ENCODE assay signal across 1 cellular context in genomic region chr10:50623299-50624153, GRCh38.
TF ChIP-seq lines count a peak whose summit lies in the region.

Gene SGMS1 (minus strand): TSS chr10:50623956. CDS start chr10:50344114, 279,842 bp downstream.

TF ChIP-seq in HepG2, 621 proteins besides CTCF, POLR2A, EP300 and RAD21 (continued from another document):
- TF ChIP-seq SIN3A (IDR thresholded peaks at IDR 0.05; ENCODE audit: borderline replicate concordance, low read depth, low read length): peak; percentile 16; the same call in 1 of the 2 replicates
- no peak for TF ChIP-seq SP4 (CRISPR knock-in tag; IDR thresholded peaks at IDR 0.05)
- TF ChIP-seq ZNF777 (CRISPR knock-in tag; IDR thresholded peaks at IDR 0.05): peak; percentile 76; the same call in 1 of the 2 replicates
- TF ChIP-seq SMAD1 (CRISPR knock-in tag; IDR thresholded peaks at IDR 0.05; ENCODE audit: borderline replicate concordance, low read depth): no peak
- peak; percentile 23; the same call in 1 of the 2 replicates for TF ChIP-seq ZNF331 (CRISPR knock-in tag; IDR thresholded peaks at IDR 0.05)
- TF ChIP-seq, protein P1, sequence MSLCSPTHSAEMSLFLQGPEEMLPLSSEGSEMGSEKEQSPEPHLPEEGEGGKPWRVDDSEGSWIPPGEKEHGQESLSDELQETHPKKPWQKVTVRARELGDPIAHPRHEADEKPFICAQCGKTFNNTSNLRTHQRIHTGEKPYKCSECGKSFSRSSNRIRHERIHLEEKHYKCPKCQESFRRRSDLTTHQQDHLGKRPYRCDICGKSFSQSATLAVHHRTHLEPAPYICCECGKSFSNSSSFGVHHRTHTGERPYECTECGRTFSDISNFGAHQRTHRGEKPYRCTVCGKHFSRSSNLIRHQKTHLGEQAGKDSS (CRISPR knock-in tag; IDR thresholded peaks at IDR 0.05; ENCODE audit: borderline replicate concordance, low read depth): peak; percentile 32; the same call in 1 of the 2 replicates
- no peak for TF ChIP-seq CEBPB (IDR thresholded peaks at IDR 0.05; ENCODE audit: borderline replicate concordance, low read depth, low read length)
- TF ChIP-seq SIX4 (CRISPR knock-in tag; IDR thresholded peaks at IDR 0.05): no peak
- TF ChIP-seq ZNF17 (CRISPR knock-in tag; IDR thresholded peaks at IDR 0.05): 0 out of 2 replicates have a peak, but pooled peaks have one; percentile 78
- TF ChIP-seq GABPA (IDR thresholded peaks at IDR 0.05; ENCODE audit: low read depth, low read length): no peak
- no peak for TF ChIP-seq GABPA (CRISPR knock-in tag; IDR thresholded peaks at IDR 0.05; ENCODE audit: low read depth)
- TF ChIP-seq ZNF569 (CRISPR knock-in tag; IDR thresholded peaks at IDR 0.05; ENCODE audit: borderline replicate concordance): no peak
- peak; percentile 64; the same call in 1 of the 2 replicates for TF ChIP-seq ZNF343 (CRISPR knock-in tag; IDR thresholded peaks at IDR 0.05)
- peak; percentile 20 for TF ChIP-seq YEATS4 (CRISPR knock-in tag; IDR thresholded peaks at IDR 0.05; ENCODE audit: borderline replicate concordance)
- peak; percentile 38 for TF ChIP-seq SRSF1 (optimal IDR thresholded peaks at IDR 0.05; ENCODE audit: low read depth, low read length)
- TF ChIP-seq, protein P2, sequence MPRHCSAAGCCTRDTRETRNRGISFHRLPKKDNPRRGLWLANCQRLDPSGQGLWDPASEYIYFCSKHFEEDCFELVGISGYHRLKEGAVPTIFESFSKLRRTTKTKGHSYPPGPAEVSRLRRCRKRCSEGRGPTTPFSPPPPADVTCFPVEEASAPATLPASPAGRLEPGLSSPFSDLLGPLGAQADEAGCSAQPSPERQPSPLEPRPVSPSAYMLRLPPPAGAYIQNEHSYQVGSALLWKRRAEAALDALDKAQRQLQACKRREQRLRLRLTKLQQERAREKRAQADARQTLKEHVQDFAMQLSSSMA (CRISPR knock-in tag; IDR thresholded peaks at IDR 0.05): no peak
- TF ChIP-seq RAD51 (IDR thresholded peaks at IDR 0.05; ENCODE audit: borderline replicate concordance): no peak
- TF ChIP-seq, protein P3, sequence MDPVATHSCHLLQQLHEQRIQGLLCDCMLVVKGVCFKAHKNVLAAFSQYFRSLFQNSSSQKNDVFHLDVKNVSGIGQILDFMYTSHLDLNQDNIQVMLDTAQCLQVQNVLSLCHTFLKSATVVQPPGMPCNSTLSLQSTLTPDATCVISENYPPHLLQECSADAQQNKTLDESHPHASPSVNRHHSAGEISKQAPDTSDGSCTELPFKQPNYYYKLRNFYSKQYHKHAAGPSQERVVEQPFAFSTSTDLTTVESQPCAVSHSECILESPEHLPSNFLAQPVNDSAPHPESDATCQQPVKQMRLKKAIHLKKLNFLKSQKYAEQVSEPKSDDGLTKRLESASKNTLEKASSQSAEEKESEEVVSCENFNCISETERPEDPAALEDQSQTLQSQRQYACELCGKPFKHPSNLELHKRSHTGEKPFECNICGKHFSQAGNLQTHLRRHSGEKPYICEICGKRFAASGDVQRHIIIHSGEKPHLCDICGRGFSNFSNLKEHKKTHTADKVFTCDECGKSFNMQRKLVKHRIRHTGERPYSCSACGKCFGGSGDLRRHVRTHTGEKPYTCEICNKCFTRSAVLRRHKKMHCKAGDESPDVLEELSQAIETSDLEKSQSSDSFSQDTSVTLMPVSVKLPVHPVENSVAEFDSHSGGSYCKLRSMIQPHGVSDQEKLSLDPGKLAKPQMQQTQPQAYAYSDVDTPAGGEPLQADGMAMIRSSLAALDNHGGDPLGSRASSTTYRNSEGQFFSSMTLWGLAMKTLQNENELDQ (CRISPR knock-in tag; IDR thresholded peaks at IDR 0.05; ENCODE audit: borderline replicate concordance): no peak
- TF ChIP-seq, protein P4, sequence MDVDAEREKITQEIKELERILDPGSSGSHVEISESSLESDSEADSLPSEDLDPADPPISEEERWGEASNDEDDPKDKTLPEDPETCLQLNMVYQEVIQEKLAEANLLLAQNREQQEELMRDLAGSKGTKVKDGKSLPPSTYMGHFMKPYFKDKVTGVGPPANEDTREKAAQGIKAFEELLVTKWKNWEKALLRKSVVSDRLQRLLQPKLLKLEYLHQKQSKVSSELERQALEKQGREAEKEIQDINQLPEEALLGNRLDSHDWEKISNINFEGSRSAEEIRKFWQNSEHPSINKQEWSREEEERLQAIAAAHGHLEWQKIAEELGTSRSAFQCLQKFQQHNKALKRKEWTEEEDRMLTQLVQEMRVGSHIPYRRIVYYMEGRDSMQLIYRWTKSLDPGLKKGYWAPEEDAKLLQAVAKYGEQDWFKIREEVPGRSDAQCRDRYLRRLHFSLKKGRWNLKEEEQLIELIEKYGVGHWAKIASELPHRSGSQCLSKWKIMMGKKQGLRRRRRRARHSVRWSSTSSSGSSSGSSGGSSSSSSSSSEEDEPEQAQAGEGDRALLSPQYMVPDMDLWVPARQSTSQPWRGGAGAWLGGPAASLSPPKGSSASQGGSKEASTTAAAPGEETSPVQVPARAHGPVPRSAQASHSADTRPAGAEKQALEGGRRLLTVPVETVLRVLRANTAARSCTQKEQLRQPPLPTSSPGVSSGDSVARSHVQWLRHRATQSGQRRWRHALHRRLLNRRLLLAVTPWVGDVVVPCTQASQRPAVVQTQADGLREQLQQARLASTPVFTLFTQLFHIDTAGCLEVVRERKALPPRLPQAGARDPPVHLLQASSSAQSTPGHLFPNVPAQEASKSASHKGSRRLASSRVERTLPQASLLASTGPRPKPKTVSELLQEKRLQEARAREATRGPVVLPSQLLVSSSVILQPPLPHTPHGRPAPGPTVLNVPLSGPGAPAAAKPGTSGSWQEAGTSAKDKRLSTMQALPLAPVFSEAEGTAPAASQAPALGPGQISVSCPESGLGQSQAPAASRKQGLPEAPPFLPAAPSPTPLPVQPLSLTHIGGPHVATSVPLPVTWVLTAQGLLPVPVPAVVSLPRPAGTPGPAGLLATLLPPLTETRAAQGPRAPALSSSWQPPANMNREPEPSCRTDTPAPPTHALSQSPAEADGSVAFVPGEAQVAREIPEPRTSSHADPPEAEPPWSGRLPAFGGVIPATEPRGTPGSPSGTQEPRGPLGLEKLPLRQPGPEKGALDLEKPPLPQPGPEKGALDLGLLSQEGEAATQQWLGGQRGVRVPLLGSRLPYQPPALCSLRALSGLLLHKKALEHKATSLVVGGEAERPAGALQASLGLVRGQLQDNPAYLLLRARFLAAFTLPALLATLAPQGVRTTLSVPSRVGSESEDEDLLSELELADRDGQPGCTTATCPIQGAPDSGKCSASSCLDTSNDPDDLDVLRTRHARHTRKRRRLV (CRISPR knock-in tag; IDR thresholded peaks at IDR 0.05): no peak
- no peak for TF ChIP-seq ISX (CRISPR knock-in tag; conservative IDR thresholded peaks at IDR 0.05)
- TF ChIP-seq FOXM1 (CRISPR knock-in tag; IDR thresholded peaks at IDR 0.05): no peak
- TF ChIP-seq, protein P5, sequence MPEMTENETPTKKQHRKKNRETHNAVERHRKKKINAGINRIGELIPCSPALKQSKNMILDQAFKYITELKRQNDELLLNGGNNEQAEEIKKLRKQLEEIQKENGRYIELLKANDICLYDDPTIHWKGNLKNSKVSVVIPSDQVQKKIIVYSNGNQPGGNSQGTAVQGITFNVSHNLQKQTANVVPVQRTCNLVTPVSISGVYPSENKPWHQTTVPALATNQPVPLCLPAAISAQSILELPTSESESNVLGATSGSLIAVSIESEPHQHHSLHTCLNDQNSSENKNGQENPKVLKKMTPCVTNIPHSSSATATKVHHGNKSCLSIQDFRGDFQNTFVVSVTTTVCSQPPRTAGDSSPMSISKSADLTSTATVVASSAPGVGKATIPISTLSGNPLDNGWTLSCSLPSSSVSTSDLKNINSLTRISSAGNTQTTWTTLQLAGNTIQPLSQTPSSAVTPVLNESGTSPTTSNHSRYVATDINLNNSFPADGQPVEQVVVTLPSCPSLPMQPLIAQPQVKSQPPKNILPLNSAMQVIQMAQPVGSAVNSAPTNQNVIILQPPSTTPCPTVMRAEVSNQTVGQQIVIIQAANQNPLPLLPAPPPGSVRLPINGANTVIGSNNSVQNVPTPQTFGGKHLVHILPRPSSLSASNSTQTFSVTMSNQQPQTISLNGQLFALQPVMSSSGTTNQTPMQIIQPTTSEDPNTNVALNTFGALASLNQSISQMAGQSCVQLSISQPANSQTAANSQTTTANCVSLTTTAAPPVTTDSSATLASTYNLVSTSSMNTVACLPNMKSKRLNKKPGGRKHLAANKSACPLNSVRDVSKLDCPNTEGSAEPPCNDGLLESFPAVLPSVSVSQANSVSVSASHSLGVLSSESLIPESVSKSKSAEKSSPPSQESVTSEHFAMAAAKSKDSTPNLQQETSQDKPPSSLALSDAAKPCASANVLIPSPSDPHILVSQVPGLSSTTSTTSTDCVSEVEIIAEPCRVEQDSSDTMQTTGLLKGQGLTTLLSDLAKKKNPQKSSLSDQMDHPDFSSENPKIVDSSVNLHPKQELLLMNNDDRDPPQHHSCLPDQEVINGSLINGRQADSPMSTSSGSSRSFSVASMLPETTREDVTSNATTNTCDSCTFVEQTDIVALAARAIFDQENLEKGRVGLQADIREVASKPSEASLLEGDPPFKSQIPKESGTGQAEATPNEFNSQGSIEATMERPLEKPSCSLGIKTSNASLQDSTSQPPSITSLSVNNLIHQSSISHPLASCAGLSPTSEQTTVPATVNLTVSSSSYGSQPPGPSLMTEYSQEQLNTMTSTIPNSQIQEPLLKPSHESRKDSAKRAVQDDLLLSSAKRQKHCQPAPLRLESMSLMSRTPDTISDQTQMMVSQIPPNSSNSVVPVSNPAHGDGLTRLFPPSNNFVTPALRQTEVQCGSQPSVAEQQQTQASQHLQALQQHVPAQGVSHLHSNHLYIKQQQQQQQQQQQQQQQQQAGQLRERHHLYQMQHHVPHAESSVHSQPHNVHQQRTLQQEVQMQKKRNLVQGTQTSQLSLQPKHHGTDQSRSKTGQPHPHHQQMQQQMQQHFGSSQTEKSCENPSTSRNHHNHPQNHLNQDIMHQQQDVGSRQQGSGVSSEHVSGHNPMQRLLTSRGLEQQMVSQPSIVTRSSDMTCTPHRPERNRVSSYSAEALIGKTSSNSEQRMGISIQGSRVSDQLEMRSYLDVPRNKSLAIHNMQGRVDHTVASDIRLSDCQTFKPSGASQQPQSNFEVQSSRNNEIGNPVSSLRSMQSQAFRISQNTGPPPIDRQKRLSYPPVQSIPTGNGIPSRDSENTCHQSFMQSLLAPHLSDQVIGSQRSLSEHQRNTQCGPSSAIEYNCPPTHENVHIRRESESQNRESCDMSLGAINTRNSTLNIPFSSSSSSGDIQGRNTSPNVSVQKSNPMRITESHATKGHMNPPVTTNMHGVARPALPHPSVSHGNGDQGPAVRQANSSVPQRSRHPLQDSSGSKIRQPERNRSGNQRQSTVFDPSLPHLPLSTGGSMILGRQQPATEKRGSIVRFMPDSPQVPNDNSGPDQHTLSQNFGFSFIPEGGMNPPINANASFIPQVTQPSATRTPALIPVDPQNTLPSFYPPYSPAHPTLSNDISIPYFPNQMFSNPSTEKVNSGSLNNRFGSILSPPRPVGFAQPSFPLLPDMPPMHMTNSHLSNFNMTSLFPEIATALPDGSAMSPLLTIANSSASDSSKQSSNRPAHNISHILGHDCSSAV (CRISPR knock-in tag; IDR thresholded peaks at IDR 0.05; ENCODE audit: borderline replicate concordance): no peak
- TF ChIP-seq ZNF383 (CRISPR knock-in tag; IDR thresholded peaks at IDR 0.05; ENCODE audit: borderline replicate concordance): no peak
- no peak for TF ChIP-seq ZNF33A (CRISPR knock-in tag; IDR thresholded peaks at IDR 0.05; ENCODE audit: borderline replicate concordance)
- no peak for TF ChIP-seq SRSF9 (IDR thresholded peaks at IDR 0.05; ENCODE audit: borderline replicate concordance, insufficient read depth, low read depth, low read length, poor library complexity, severe bottlenecking)
- TF ChIP-seq GATAD2A (CRISPR knock-in tag; IDR thresholded peaks at IDR 0.05): no peak
- no peak for TF ChIP-seq ZNF674 (CRISPR knock-in tag; IDR thresholded peaks at IDR 0.05; ENCODE audit: low read depth)
- TF ChIP-seq HDAC6 (IDR thresholded peaks at IDR 0.05; ENCODE audit: low read depth, low read length): no peak
- TF ChIP-seq ZNF761 (CRISPR knock-in tag; conservative IDR thresholded peaks at IDR 0.05): peak; percentile 44; the same call in 1 of the 2 replicates
